8 cellular contexts compared by ENCODE assay signal in genomic region chr7:10557375-10557774, GRCh38.
"Had no signal": no experiment of that assay in that cellular context is flagged by ENCODE, and none has a peak within 500 bp of the region (broad histone marks: within the 10 kb centered on the region; RNA-seq: fewer than 3 reads in every experiment).

No MANE protein-coding gene starts in this region.

- H3K4me3 Mint-ChIP-seq: GM23338, HFFc6 had no signal

- ATAC-seq: GM23338, HCT116 had no signal

- H3K4me1 ChIP-seq: HAP-1 had no signal

- H3K27ac Mint-ChIP-seq: GM23338, HFFc6 had no signal

- H3K4me1 Mint-ChIP-seq: GM23338 had no signal

- H2AFZ ChIP-seq: GM23248, GM23338 had no signal

- H3K9me3 Mint-ChIP-seq: GM23338 had no signal

- H3K4me3 ChIP-seq: GM23248, GM23338, HAP-1 had no signal

- H3K4me2 ChIP-seq: GM23338 had no signal

- H3K36me3 ChIP-seq: HAP-1 had no signal

- H3K9me3 ChIP-seq: HAP-1 had no signal

- H3K9ac ChIP-seq: GM23248 had no signal

- DNase-seq: GM23248, GOT3, H7, HCEC 1CT, HFFc6 had no signal

- H3K27ac ChIP-seq: GM23248 had no signal
